In the genomic region with DNA sequence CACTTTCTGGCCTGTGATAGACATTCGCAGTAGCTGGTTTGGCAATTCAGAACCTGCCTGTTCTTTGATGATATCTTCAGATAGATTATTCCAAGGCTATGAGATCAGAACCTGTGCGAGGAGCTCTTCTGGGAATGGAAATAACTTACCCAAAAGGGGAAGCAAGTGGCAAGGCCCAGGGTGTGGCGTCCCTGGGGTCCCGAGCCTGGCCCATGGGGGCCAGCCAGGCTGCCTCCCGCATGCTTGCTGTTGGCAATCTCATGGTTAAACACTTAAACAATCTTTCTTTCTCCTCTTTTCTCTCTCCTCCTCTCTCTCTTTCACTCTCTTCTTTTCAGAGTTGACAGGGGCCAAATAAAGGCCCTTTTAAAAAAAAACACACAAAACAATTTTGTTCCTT, we compare ENCODE assay signal across 15 cellular contexts.
DNase-seq lines count a peak whose midpoint lies in the region; ATAC-seq and TF ChIP-seq lines count a peak whose summit lies in the region.
"Had no signal": no experiment of that assay in that cellular context is flagged by ENCODE, and none has a peak within 500 bp of the region (broad histone marks: within the 10 kb centered on the region; RNA-seq: fewer than 3 reads in every experiment).

No MANE protein-coding gene starts in this region.

- H3K4me3 ChIP-seq in dorsolateral prefrontal cortex: no peak overlapping the region
- H3K4me3 ChIP-seq: GM23248 had no signal

- peaks cover 0 to 5% (median 0%) of the 10 kb centered on the region in 45 donors for H3K27me3 ChIP-seq in dorsolateral prefrontal cortex

- H3K27me3 Mint-ChIP-seq in glutamatergic neuron (ENCODE audit: unreplicated experiment): peaks cover 5% of the 10 kb centered on the region

- no peak for DNase-seq in dorsolateral prefrontal cortex
- no peak for DNase-seq in substantia nigra (lab: John Stamatoyannopoulos, UW)
- DNase-seq in stimulated activated naive CD4-positive, alpha-beta T cell treated with Interleukin-2 at 50 U/mL for 16 hours (lab: John Stamatoyannopoulos, UW): no peak
- DNase-seq in SHP77 treated with DMSO at 0.1 percent for 48 hours (lab: John Stamatoyannopoulos, UW): no peak
- no peak for DNase-seq in glutamatergic neuron
- DNase-seq: Calu3; CD4-positive, alpha-beta memory T cell; COR-L47; DMS153; DND-41; GM23248; H7; HCEC 1CT had no signal

- TF ChIP-seq CTCF in dorsolateral prefrontal cortex (IDR thresholded peaks at IDR 0.05 in 54 of 56, conservative IDR thresholded peaks at IDR 0.05 in 2 of 56; ENCODE audit: low read depth in 1 of 56, partially characterized antibody in 56 of 56) (no peak), glutamatergic neuron (IDR thresholded peaks at IDR 0.05; ENCODE audit: partially characterized antibody, unreplicated experiment) (no peak)

- intact Hi-C loops in dorsolateral prefrontal cortex (cut with DNase I): no loop called here

- peaks cover 23% of the 10 kb centered on the region for H3K4me1 Mint-ChIP-seq in glutamatergic neuron (ENCODE audit: low read depth, unreplicated experiment)

- no peaks in the 10 kb centered on the region for H3K36me3 Mint-ChIP-seq in glutamatergic neuron (ENCODE audit: unreplicated experiment)
- H3K36me3 Mint-ChIP-seq: CD4-positive, alpha-beta memory T cell had no signal

- H3K27ac Mint-ChIP-seq in glutamatergic neuron (ENCODE audit: unreplicated experiment): no peak overlapping the region
- H3K27ac Mint-ChIP-seq: CD4-positive, alpha-beta memory T cell had no signal

- no peak for ATAC-seq in HG02610 (IDR thresholded peaks at IDR 0.05; ENCODE audit: unreplicated experiment)

- no peak overlapping the region for H3K4me3 Mint-ChIP-seq in glutamatergic neuron (ENCODE audit: unreplicated experiment)
- H3K4me3 Mint-ChIP-seq: CD4-positive, alpha-beta memory T cell had no signal

- peak overlapping the region; percentile 65 for H3K27ac ChIP-seq in angular gyrus (ENCODE audit: low read depth, low read length)
- peak overlapping the region; percentile 8 to 100 (median 91) for H3K27ac ChIP-seq in dorsolateral prefrontal cortex
- H3K27ac ChIP-seq in substantia nigra (ENCODE audit: low read depth, low read length, poor library complexity, severe bottlenecking): peak overlapping the region; percentile 99
- H3K27ac ChIP-seq: GM23248 had no signal

- peaks cover 4% of the 10 kb centered on the region for H3K9me3 Mint-ChIP-seq in glutamatergic neuron (ENCODE audit: unreplicated experiment)
